ENCODE assay signal across 1 cellular context in the genomic region with DNA sequence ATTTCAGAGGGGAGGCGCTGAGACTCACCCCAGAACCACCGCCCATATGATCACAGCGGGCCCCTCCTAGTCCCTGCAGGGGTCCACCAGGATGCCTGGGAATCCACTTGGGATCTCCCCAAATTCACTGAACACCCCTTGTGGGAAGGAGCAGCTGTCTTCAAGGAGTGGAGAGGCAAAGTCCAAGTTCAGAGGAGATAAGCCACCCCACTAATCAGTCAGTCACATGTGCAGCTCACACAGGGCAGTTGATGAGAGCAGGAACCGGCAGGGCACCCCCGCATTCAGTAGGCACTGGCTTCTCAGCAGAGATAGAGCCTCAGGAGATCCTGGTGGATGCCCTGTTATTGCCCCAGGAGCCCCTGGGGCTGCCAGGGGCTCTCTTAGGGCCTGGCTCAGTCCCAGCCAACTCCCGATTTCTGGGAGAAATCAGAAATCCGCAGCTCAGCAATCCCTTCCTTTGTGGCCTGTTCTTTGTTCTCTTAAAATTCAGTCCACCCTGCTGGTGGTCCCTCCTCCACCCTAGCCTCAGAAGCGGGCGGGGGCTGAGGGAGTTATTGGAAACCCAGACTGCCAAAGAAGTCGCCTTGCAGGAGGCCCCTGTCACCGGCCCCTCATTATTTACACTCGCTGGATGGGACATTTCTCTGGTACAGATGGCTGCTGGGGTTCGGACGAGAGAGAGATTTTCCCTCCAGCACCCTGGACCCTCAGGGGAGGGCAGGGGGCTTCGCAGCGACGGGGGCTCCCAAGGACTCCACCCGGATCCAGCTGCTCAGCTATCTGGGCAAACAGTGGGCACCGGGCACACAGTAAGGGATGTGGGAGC.
A peak's percentile ranks its signal among the peaks of the same experiment; 100 is the strongest.
TF ChIP-seq lines count a peak whose summit lies in the region.

No MANE protein-coding gene starts in this region.

TF ChIP-seq in K562, 482 proteins besides CTCF, POLR2A, EP300 and RAD21 (continued from another document and continues in another):
- TF ChIP-seq SAP30 (IDR thresholded peaks at IDR 0.05; ENCODE audit: borderline replicate concordance, insufficient read depth, low read depth, low read length, poor library complexity, severe bottlenecking), result peak; percentile 61
- TF ChIP-seq POLR2AphosphoS2 (IDR thresholded peaks at IDR 0.05; ENCODE audit: low read length), result no peak
- TF ChIP-seq CHCHD3 (CRISPR knock-in tag; IDR thresholded peaks at IDR 0.05), result no peak
- no peak for TF ChIP-seq MXI1 (IDR thresholded peaks at IDR 0.05; ENCODE audit: low read depth, low read length)
- no peak for TF ChIP-seq HCFC1 (IDR thresholded peaks at IDR 0.05; ENCODE audit: low read depth, low read length)
- TF ChIP-seq, protein P1, sequence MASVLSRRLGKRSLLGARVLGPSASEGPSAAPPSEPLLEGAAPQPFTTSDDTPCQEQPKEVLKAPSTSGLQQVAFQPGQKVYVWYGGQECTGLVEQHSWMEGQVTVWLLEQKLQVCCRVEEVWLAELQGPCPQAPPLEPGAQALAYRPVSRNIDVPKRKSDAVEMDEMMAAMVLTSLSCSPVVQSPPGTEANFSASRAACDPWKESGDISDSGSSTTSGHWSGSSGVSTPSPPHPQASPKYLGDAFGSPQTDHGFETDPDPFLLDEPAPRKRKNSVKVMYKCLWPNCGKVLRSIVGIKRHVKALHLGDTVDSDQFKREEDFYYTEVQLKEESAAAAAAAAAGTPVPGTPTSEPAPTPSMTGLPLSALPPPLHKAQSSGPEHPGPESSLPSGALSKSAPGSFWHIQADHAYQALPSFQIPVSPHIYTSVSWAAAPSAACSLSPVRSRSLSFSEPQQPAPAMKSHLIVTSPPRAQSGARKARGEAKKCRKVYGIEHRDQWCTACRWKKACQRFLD (CRISPR knock-in tag; IDR thresholded peaks at IDR 0.05), result peak; percentile 48; the same call in 1 of the 2 replicates
- TF ChIP-seq, protein P2, sequence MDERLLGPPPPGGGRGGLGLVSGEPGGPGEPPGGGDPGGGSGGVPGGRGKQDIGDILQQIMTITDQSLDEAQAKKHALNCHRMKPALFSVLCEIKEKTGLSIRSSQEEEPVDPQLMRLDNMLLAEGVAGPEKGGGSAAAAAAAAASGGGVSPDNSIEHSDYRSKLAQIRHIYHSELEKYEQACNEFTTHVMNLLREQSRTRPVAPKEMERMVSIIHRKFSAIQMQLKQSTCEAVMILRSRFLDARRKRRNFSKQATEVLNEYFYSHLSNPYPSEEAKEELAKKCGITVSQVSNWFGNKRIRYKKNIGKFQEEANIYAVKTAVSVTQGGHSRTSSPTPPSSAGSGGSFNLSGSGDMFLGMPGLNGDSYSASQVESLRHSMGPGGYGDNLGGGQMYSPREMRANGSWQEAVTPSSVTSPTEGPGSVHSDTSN (CRISPR knock-in tag; IDR thresholded peaks at IDR 0.05; ENCODE audit: low read depth), result no peak
- TF ChIP-seq, protein P2 (tag; conservative IDR thresholded peaks at IDR 0.05; ENCODE audit: low read depth), result peak; percentile 12; the same call in 1 of the 2 replicates
- TF ChIP-seq, protein P3, sequence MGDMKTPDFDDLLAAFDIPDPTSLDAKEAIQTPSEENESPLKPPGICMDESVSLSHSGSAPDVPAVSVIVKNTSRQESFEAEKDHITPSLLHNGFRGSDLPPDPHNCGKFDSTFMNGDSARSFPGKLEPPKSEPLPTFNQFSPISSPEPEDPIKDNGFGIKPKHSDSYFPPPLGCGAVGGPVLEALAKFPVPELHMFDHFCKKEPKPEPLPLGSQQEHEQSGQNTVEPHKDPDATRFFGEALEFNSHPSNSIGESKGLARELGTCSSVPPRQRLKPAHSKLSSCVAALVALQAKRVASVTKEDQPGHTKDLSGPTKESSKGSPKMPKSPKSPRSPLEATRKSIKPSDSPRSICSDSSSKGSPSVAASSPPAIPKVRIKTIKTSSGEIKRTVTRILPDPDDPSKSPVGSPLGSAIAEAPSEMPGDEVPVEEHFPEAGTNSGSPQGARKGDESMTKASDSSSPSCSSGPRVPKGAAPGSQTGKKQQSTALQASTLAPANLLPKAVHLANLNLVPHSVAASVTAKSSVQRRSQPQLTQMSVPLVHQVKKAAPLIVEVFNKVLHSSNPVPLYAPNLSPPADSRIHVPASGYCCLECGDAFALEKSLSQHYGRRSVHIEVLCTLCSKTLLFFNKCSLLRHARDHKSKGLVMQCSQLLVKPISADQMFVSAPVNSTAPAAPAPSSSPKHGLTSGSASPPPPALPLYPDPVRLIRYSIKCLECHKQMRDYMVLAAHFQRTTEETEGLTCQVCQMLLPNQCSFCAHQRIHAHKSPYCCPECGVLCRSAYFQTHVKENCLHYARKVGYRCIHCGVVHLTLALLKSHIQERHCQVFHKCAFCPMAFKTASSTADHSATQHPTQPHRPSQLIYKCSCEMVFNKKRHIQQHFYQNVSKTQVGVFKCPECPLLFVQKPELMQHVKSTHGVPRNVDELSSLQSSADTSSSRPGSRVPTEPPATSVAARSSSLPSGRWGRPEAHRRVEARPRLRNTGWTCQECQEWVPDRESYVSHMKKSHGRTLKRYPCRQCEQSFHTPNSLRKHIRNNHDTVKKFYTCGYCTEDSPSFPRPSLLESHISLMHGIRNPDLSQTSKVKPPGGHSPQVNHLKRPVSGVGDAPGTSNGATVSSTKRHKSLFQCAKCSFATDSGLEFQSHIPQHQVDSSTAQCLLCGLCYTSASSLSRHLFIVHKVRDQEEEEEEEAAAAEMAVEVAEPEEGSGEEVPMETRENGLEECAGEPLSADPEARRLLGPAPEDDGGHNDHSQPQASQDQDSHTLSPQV (IDR thresholded peaks at IDR 0.05), result peak; percentile 75
- peak; percentile 85 for TF ChIP-seq MYNN (IDR thresholded peaks at IDR 0.05)
- TF ChIP-seq MYNN (CRISPR knock-in tag; IDR thresholded peaks at IDR 0.05), result no peak
- TF ChIP-seq ZNF699 (CRISPR knock-in tag; IDR thresholded peaks at IDR 0.05; ENCODE audit: insufficient replicate concordance), result no peak
- no peak for TF ChIP-seq ESRRA (IDR thresholded peaks at IDR 0.05; ENCODE audit: borderline replicate concordance, low read depth)
- TF ChIP-seq POLR2B (IDR thresholded peaks at IDR 0.05; ENCODE audit: low read depth, partially characterized antibody), result no peak
- TF ChIP-seq, protein P4, sequence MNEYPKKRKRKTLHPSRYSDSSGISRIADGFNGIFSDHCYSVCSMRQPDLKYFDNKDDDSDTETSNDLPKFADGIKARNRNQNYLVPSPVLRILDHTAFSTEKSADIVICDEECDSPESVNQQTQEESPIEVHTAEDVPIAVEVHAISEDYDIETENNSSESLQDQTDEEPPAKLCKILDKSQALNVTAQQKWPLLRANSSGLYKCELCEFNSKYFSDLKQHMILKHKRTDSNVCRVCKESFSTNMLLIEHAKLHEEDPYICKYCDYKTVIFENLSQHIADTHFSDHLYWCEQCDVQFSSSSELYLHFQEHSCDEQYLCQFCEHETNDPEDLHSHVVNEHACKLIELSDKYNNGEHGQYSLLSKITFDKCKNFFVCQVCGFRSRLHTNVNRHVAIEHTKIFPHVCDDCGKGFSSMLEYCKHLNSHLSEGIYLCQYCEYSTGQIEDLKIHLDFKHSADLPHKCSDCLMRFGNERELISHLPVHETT (CRISPR knock-in tag; conservative IDR thresholded peaks at IDR 0.05 in 1 of 2, IDR thresholded peaks at IDR 0.05 in 1 of 2), result no peak
- no peak; the same call in 1 of the 2 replicates for TF ChIP-seq PHF8 (IDR thresholded peaks at IDR 0.05; ENCODE audit: borderline replicate concordance, low read length)
- TF ChIP-seq ARID2 (IDR thresholded peaks at IDR 0.05), result no peak
- TF ChIP-seq ZNF584 (CRISPR knock-in tag; IDR thresholded peaks at IDR 0.05; ENCODE audit: low read depth), result no peak
- TF ChIP-seq MAZ (CRISPR knock-in tag; conservative IDR thresholded peaks at IDR 0.05 in 1 of 2, IDR thresholded peaks at IDR 0.05 in 1 of 2), result 0 out of 4 replicates have a peak, but pooled peaks of 1 of the 2 experiments have one; percentile 49
- TF ChIP-seq, protein P5, sequence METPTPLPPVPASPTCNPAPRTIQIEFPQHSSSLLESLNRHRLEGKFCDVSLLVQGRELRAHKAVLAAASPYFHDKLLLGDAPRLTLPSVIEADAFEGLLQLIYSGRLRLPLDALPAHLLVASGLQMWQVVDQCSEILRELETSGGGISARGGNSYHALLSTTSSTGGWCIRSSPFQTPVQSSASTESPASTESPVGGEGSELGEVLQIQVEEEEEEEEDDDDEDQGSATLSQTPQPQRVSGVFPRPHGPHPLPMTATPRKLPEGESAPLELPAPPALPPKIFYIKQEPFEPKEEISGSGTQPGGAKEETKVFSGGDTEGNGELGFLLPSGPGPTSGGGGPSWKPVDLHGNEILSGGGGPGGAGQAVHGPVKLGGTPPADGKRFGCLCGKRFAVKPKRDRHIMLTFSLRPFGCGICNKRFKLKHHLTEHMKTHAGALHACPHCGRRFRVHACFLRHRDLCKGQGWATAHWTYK (CRISPR knock-in tag; IDR thresholded peaks at IDR 0.05), result no peak
- no peak for TF ChIP-seq ZFPM2 (CRISPR knock-in tag; IDR thresholded peaks at IDR 0.05)
- TF ChIP-seq FIP1L1 (IDR thresholded peaks at IDR 0.05; ENCODE audit: low read depth, low read length, poor library complexity, severe bottlenecking), result no peak
- TF ChIP-seq, protein P6, sequence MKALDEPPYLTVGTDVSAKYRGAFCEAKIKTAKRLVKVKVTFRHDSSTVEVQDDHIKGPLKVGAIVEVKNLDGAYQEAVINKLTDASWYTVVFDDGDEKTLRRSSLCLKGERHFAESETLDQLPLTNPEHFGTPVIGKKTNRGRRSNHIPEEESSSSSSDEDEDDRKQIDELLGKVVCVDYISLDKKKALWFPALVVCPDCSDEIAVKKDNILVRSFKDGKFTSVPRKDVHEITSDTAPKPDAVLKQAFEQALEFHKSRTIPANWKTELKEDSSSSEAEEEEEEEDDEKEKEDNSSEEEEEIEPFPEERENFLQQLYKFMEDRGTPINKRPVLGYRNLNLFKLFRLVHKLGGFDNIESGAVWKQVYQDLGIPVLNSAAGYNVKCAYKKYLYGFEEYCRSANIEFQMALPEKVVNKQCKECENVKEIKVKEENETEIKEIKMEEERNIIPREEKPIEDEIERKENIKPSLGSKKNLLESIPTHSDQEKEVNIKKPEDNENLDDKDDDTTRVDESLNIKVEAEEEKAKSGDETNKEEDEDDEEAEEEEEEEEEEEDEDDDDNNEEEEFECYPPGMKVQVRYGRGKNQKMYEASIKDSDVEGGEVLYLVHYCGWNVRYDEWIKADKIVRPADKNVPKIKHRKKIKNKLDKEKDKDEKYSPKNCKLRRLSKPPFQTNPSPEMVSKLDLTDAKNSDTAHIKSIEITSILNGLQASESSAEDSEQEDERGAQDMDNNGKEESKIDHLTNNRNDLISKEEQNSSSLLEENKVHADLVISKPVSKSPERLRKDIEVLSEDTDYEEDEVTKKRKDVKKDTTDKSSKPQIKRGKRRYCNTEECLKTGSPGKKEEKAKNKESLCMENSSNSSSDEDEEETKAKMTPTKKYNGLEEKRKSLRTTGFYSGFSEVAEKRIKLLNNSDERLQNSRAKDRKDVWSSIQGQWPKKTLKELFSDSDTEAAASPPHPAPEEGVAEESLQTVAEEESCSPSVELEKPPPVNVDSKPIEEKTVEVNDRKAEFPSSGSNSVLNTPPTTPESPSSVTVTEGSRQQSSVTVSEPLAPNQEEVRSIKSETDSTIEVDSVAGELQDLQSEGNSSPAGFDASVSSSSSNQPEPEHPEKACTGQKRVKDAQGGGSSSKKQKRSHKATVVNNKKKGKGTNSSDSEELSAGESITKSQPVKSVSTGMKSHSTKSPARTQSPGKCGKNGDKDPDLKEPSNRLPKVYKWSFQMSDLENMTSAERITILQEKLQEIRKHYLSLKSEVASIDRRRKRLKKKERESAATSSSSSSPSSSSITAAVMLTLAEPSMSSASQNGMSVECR (CRISPR knock-in tag; IDR thresholded peaks at IDR 0.05), result no peak
- TF ChIP-seq, protein P7, sequence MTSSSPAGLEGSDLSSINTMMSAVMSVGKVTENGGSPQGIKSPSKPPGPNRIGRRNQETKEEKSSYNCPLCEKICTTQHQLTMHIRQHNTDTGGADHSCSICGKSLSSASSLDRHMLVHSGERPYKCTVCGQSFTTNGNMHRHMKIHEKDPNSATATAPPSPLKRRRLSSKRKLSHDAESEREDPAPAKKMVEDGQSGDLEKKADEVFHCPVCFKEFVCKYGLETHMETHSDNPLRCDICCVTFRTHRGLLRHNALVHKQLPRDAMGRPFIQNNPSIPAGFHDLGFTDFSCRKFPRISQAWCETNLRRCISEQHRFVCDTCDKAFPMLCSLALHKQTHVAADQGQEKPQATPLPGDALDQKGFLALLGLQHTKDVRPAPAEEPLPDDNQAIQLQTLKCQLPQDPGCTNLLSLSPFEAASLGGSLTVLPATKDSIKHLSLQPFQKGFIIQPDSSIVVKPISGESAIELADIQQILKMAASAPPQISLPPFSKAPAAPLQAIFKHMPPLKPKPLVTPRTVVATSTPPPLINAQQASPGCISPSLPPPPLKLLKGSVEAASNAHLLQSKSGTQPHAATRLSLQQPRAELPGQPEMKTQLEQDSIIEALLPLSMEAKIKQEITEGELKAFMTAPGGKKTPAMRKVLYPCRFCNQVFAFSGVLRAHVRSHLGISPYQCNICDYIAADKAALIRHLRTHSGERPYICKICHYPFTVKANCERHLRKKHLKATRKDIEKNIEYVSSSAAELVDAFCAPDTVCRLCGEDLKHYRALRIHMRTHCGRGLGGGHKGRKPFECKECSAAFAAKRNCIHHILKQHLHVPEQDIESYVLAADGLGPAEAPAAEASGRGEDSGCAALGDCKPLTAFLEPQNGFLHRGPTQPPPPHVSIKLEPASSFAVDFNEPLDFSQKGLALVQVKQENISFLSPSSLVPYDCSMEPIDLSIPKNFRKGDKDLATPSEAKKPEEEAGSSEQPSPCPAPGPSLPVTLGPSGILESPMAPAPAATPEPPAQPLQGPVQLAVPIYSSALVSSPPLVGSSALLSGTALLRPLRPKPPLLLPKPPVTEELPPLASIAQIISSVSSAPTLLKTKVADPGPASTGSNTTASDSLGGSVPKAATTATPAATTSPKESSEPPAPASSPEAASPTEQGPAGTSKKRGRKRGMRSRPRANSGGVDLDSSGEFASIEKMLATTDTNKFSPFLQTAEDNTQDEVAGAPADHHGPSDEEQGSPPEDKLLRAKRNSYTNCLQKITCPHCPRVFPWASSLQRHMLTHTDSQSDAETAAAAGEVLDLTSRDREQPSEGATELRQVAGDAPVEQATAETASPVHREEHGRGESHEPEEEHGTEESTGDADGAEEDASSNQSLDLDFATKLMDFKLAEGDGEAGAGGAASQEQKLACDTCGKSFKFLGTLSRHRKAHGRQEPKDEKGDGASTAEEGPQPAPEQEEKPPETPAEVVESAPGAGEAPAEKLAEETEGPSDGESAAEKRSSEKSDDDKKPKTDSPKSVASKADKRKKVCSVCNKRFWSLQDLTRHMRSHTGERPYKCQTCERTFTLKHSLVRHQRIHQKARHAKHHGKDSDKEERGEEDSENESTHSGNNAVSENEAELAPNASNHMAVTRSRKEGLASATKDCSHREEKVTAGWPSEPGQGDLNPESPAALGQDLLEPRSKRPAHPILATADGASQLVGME (CRISPR knock-in tag; IDR thresholded peaks at IDR 0.05), result 0 out of 2 replicates have a peak, but pooled peaks have one; percentile 8
- no peak for TF ChIP-seq SRF (CRISPR knock-in tag; IDR thresholded peaks at IDR 0.05)
- TF ChIP-seq CBX5 (IDR thresholded peaks at IDR 0.05; ENCODE audit: borderline replicate concordance, low read depth), result no peak
